ENCODE assay signal across 1 cellular context in genomic region chr19:4399871-4400768, GRCh38.
TF ChIP-seq lines count a peak whose summit lies in the region.

A gene with protein sequence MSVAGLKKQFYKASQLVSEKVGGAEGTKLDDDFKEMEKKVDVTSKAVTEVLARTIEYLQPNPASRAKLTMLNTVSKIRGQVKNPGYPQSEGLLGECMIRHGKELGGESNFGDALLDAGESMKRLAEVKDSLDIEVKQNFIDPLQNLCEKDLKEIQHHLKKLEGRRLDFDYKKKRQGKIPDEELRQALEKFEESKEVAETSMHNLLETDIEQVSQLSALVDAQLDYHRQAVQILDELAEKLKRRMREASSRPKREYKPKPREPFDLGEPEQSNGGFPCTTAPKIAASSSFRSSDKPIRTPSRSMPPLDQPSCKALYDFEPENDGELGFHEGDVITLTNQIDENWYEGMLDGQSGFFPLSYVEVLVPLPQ (minus strand): TSS chr19:4400547. CDS start chr19:4400368, 179 bp downstream.

TF ChIP-seq in HepG2, 621 proteins besides CTCF, POLR2A, EP300 and RAD21 (continued from another document and continues in another):
- 0 out of 2 replicates have a peak, but pooled peaks have one; percentile 48 for TF ChIP-seq ZNF724P (CRISPR knock-in tag; IDR thresholded peaks at IDR 0.05; ENCODE audit: borderline replicate concordance)
- 0 out of 2 replicates have a peak, but pooled peaks have one; percentile 0 for TF ChIP-seq CAMTA2 (CRISPR knock-in tag; IDR thresholded peaks at IDR 0.05; ENCODE audit: borderline replicate concordance)
- TF ChIP-seq, protein P1, sequence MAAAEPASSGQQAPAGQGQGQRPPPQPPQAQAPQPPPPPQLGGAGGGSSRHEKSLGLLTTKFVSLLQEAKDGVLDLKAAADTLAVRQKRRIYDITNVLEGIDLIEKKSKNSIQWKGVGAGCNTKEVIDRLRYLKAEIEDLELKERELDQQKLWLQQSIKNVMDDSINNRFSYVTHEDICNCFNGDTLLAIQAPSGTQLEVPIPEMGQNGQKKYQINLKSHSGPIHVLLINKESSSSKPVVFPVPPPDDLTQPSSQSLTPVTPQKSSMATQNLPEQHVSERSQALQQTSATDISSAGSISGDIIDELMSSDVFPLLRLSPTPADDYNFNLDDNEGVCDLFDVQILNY (CRISPR knock-in tag; conservative IDR thresholded peaks at IDR 0.05), result peak; percentile 86
- no peak for TF ChIP-seq ZNF326 (CRISPR knock-in tag; IDR thresholded peaks at IDR 0.05; ENCODE audit: borderline replicate concordance)
- TF ChIP-seq GATAD2A (CRISPR knock-in tag; IDR thresholded peaks at IDR 0.05), result peak; percentile 87
- TF ChIP-seq AGO1 (IDR thresholded peaks at IDR 0.05; ENCODE audit: low read depth, low read length, poor library complexity, severe bottlenecking), result peak; percentile 42
- TF ChIP-seq, protein P2, sequence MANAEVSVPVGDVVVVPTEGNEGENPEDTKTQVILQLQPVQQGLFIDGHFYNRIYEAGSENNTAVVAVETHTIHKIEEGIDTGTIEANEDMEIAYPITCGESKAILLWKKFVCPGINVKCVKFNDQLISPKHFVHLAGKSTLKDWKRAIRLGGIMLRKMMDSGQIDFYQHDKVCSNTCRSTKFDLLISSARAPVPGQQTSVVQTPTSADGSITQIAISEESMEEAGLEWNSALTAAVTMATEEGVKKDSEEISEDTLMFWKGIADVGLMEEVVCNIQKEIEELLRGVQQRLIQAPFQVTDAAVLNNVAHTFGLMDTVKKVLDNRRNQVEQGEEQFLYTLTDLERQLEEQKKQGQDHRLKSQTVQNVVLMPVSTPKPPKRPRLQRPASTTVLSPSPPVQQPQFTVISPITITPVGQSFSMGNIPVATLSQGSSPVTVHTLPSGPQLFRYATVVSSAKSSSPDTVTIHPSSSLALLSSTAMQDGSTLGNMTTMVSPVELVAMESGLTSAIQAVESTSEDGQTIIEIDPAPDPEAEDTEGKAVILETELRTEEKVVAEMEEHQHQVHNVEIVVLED (CRISPR knock-in tag; IDR thresholded peaks at IDR 0.05; ENCODE audit: borderline replicate concordance), result peak; percentile 57; the same call in 1 of the 2 replicates
- peak; percentile 88 for TF ChIP-seq CBX1 (IDR thresholded peaks at IDR 0.05; ENCODE audit: low read depth)
- peak; percentile 69; the same call in 1 of the 2 replicates for TF ChIP-seq MXD3 (CRISPR knock-in tag; IDR thresholded peaks at IDR 0.05)
- TF ChIP-seq THAP11 (CRISPR knock-in tag; IDR thresholded peaks at IDR 0.05), result peak; percentile 91
- peak; percentile 86 for TF ChIP-seq ZFY (CRISPR knock-in tag; IDR thresholded peaks at IDR 0.05)
- no peak for TF ChIP-seq ZNF414 (CRISPR knock-in tag; IDR thresholded peaks at IDR 0.05)
- 0 out of 2 replicates have a peak, but pooled peaks have one; percentile 58 for TF ChIP-seq REL (CRISPR knock-in tag; conservative IDR thresholded peaks at IDR 0.05)
- TF ChIP-seq SOX6 (IDR thresholded peaks at IDR 0.05), result no peak
- peak; percentile 39 for TF ChIP-seq SOX6 (CRISPR knock-in tag; IDR thresholded peaks at IDR 0.05)
- no peak for TF ChIP-seq ESRRA (CRISPR knock-in tag; IDR thresholded peaks at IDR 0.05; ENCODE audit: low read depth)
- TF ChIP-seq XRCC5 (optimal IDR thresholded peaks at IDR 0.05; ENCODE audit: low read length), result peak; percentile 90
- 0 out of 2 replicates have a peak, but pooled peaks have one; percentile 25 for TF ChIP-seq ZNF784 (CRISPR knock-in tag; IDR thresholded peaks at IDR 0.05; ENCODE audit: borderline replicate concordance)
- no peak for TF ChIP-seq ZNF766 (CRISPR knock-in tag; IDR thresholded peaks at IDR 0.05; ENCODE audit: borderline replicate concordance)
- TF ChIP-seq HDAC2 (CRISPR knock-in tag; IDR thresholded peaks at IDR 0.05), result peak; percentile 78; the same call in 1 of the 2 replicates
- TF ChIP-seq ATF4 (CRISPR knock-in tag; IDR thresholded peaks at IDR 0.05), result peak in 1 of 2 experiments; percentile 78; a peak in 2 of 4 replicates
- TF ChIP-seq TFDP1 (CRISPR knock-in tag; IDR thresholded peaks at IDR 0.05; ENCODE audit: borderline replicate concordance), result peak; percentile 96
- 0 out of 2 replicates have a peak, but pooled peaks have one; percentile 49 for TF ChIP-seq ZNF780A (CRISPR knock-in tag; IDR thresholded peaks at IDR 0.05)
- TF ChIP-seq, protein P3, sequence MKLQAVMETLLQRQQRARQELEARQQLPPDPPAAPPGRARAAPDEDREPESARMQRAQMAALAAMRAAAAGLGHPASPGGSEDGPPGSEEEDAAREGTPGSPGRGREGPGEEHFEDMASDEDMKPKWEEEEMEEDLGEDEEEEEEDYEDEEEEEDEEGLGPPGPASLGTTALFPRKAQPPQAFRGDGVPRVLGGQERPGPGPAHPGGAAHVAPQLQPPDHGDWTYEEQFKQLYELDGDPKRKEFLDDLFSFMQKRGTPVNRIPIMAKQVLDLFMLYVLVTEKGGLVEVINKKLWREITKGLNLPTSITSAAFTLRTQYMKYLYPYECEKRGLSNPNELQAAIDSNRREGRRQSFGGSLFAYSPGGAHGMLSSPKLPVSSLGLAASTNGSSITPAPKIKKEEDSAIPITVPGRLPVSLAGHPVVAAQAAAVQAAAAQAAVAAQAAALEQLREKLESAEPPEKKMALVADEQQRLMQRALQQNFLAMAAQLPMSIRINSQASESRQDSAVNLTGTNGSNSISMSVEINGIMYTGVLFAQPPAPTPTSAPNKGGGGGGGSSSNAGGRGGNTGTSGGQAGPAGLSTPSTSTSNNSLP (IDR thresholded peaks at IDR 0.05; ENCODE audit: low read depth, low read length), result peak; percentile 56; the same call in 1 of the 2 replicates
- peak; percentile 47; the same call in 1 of the 2 replicates for TF ChIP-seq CEBPG (CRISPR knock-in tag; IDR thresholded peaks at IDR 0.05)
- peak; percentile 91 for TF ChIP-seq ZSCAN21 (CRISPR knock-in tag; IDR thresholded peaks at IDR 0.05; ENCODE audit: borderline replicate concordance)
- peak; percentile 37; the same call in 1 of the 2 replicates for TF ChIP-seq HDAC1 (CRISPR knock-in tag; IDR thresholded peaks at IDR 0.05)
- no peak for TF ChIP-seq MED8 (CRISPR knock-in tag; IDR thresholded peaks at IDR 0.05; ENCODE audit: insufficient replicate concordance)
- 0 out of 2 replicates have a peak, but pooled peaks have one; percentile 6 for TF ChIP-seq GFI1 (CRISPR knock-in tag; IDR thresholded peaks at IDR 0.05; ENCODE audit: borderline replicate concordance)
- TF ChIP-seq MIER2 (CRISPR knock-in tag; IDR thresholded peaks at IDR 0.05), result 0 out of 2 replicates have a peak, but pooled peaks have one; percentile 50
- peak; percentile 94 for TF ChIP-seq YEATS2 (CRISPR knock-in tag; IDR thresholded peaks at IDR 0.05; ENCODE audit: borderline replicate concordance)
- TF ChIP-seq, protein P4, sequence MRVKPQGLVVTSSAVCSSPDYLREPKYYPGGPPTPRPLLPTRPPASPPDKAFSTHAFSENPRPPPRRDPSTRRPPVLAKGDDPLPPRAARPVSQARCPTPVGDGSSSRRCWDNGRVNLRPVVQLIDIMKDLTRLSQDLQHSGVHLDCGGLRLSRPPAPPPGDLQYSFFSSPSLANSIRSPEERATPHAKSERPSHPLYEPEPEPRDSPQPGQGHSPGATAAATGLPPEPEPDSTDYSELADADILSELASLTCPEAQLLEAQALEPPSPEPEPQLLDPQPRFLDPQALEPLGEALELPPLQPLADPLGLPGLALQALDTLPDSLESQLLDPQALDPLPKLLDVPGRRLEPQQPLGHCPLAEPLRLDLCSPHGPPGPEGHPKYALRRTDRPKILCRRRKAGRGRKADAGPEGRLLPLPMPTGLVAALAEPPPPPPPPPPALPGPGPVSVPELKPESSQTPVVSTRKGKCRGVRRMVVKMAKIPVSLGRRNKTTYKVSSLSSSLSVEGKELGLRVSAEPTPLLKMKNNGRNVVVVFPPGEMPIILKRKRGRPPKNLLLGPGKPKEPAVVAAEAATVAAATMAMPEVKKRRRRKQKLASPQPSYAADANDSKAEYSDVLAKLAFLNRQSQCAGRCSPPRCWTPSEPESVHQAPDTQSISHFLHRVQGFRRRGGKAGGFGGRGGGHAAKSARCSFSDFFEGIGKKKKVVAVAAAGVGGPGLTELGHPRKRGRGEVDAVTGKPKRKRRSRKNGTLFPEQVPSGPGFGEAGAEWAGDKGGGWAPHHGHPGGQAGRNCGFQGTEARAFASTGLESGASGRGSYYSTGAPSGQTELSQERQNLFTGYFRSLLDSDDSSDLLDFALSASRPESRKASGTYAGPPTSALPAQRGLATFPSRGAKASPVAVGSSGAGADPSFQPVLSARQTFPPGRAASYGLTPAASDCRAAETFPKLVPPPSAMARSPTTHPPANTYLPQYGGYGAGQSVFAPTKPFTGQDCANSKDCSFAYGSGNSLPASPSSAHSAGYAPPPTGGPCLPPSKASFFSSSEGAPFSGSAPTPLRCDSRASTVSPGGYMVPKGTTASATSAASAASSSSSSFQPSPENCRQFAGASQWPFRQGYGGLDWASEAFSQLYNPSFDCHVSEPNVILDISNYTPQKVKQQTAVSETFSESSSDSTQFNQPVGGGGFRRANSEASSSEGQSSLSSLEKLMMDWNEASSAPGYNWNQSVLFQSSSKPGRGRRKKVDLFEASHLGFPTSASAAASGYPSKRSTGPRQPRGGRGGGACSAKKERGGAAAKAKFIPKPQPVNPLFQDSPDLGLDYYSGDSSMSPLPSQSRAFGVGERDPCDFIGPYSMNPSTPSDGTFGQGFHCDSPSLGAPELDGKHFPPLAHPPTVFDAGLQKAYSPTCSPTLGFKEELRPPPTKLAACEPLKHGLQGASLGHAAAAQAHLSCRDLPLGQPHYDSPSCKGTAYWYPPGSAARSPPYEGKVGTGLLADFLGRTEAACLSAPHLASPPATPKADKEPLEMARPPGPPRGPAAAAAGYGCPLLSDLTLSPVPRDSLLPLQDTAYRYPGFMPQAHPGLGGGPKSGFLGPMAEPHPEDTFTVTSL (CRISPR knock-in tag; IDR thresholded peaks at IDR 0.05; ENCODE audit: borderline replicate concordance), result no peak
- TF ChIP-seq RFXAP (CRISPR knock-in tag; IDR thresholded peaks at IDR 0.05; ENCODE audit: borderline replicate concordance), result peak; percentile 45; the same call in 1 of the 2 replicates
- TF ChIP-seq BATF2 (CRISPR knock-in tag; IDR thresholded peaks at IDR 0.05), result no peak
- TF ChIP-seq, protein P5, sequence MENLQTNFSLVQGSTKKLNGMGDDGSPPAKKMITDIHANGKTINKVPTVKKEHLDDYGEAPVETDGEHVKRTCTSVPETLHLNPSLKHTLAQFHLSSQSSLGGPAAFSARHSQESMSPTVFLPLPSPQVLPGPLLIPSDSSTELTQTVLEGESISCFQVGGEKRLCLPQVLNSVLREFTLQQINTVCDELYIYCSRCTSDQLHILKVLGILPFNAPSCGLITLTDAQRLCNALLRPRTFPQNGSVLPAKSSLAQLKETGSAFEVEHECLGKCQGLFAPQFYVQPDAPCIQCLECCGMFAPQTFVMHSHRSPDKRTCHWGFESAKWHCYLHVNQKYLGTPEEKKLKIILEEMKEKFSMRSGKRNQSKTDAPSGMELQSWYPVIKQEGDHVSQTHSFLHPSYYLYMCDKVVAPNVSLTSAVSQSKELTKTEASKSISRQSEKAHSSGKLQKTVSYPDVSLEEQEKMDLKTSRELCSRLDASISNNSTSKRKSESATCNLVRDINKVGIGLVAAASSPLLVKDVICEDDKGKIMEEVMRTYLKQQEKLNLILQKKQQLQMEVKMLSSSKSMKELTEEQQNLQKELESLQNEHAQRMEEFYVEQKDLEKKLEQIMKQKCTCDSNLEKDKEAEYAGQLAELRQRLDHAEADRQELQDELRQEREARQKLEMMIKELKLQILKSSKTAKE (CRISPR knock-in tag; IDR thresholded peaks at IDR 0.05; ENCODE audit: borderline replicate concordance), result peak; percentile 30; the same call in 1 of the 2 replicates
- TF ChIP-seq ZNF615 (CRISPR knock-in tag; IDR thresholded peaks at IDR 0.05; ENCODE audit: borderline replicate concordance), result peak; percentile 28; the same call in 1 of the 2 replicates
- peak; percentile 81 for TF ChIP-seq ZBTB2 (CRISPR knock-in tag; IDR thresholded peaks at IDR 0.05; ENCODE audit: low read depth)
